In genomic region chr4:39770005-39770404, GRCh38 we compare ENCODE assay signal across 1 cellular context.
TF ChIP-seq lines count a peak whose summit lies in the region.

No MANE protein-coding gene starts in this region.

TF ChIP-seq in H1, 55 proteins besides CTCF, POLR2A, EP300 and RAD21:
- no peak for TF ChIP-seq SIRT6 (IDR thresholded peaks at IDR 0.05; ENCODE audit: low read length)
- TF ChIP-seq CTBP2 (IDR thresholded peaks at IDR 0.05; ENCODE audit: borderline replicate concordance, insufficient read depth, insufficient read length, low read length), result no peak
- no peak for TF ChIP-seq SIN3A (conservative IDR thresholded peaks at IDR 0.05 in 1 of 2, IDR thresholded peaks at IDR 0.05 in 1 of 2; ENCODE audit: low read depth in 1 of 2, low read length in 2 of 2)
- TF ChIP-seq BCL11A (IDR thresholded peaks at IDR 0.05; ENCODE audit: low read depth in 2 of 2, low read length in 2 of 2), result no peak
- no peak for TF ChIP-seq KDM5A (IDR thresholded peaks at IDR 0.05; ENCODE audit: low read length)
- TF ChIP-seq KDM4A (IDR thresholded peaks at IDR 0.05; ENCODE audit: low read depth, low read length, severe bottlenecking), result no peak
- no peak for TF ChIP-seq KDM1A (IDR thresholded peaks at IDR 0.05; ENCODE audit: borderline replicate concordance, low read length)
- no peak for TF ChIP-seq CHD2 (IDR thresholded peaks at IDR 0.05; ENCODE audit: low read length)
- TF ChIP-seq PHF8 (conservative IDR thresholded peaks at IDR 0.05; ENCODE audit: low read depth, low read length), result no peak
- TF ChIP-seq CHD1 (IDR thresholded peaks at IDR 0.05; ENCODE audit: low read depth, low read length), result no peak
- no peak for TF ChIP-seq EZH2 (IDR thresholded peaks at IDR 0.05; ENCODE audit: low read depth, low read length, severe bottlenecking)
